Comparison of ENCODE assay signal across 12 cellular contexts in genomic region chr10:73967544-73967943, GRCh38. TPM values are rescaled to one million over a fixed set of nuclear protein-coding genes. Genes with fewer than 3 reads are reported as not detected.
A peak's percentile ranks its signal among the peaks of the same experiment; 100 is the strongest.
DNase-seq lines count a peak whose midpoint lies in the region; ATAC-seq and TF ChIP-seq lines count a peak whose summit lies in the region.
"Had no signal": no experiment of that assay in that cellular context is flagged by ENCODE, and none has a peak within 500 bp of the region (broad histone marks: within the 10 kb centered on the region; RNA-seq: fewer than 3 reads in every experiment).

No MANE protein-coding gene starts in this region.

- no TSS peak for BruUV-seq in A673 (replicated peaks; lab: Mats Ljungman, UMichigan)

- H3K4me2 ChIP-seq in trophoblast cell (ENCODE audit: low read length), result no peak overlapping the region

- 83 to 89% methylated on average over 5 of the region's 5 CpGs for WGBS in esophagus squamous epithelium, 2 donors
- no CpG with 5 or more reads among the region's 5 CpGs for WGBS in trophoblast cell (ENCODE audit: extremely low coverage, insufficient coverage, insufficient read length)

- H3K79me2 ChIP-seq in trophoblast cell (ENCODE audit: control insufficient read depth, insufficient read depth, low read length, poor library complexity), result no peaks in the 10 kb centered on the region

- peak overlapping the region; percentile 59 for H4K12ac ChIP-seq in trophoblast cell (ENCODE audit: low read depth, low read length)

- H3K36me3 Mint-ChIP-seq in activated CD8-positive, alpha-beta T cell treated with anti-CD3 and anti-CD28 coated beads for 36 hours (ENCODE audit: low read depth), result no peaks in the 10 kb centered on the region
- H3K36me3 Mint-ChIP-seq: activated CD8-positive, alpha-beta memory T cell treated with anti-CD3 and anti-CD28 coated beads, Interleukin-2, amount 10 ng/mL, durations not matched to agents 7 days and 5 days had no signal

- no peaks in the 10 kb centered on the region for H3K9me3 Mint-ChIP-seq in activated CD8-positive, alpha-beta T cell treated with anti-CD3 and anti-CD28 coated beads for 36 hours
- H3K9me3 Mint-ChIP-seq: effector memory CD8-positive, alpha-beta T cell had no signal

- H4K91ac ChIP-seq in trophoblast cell (ENCODE audit: low read depth, low read length), result peak overlapping the region; percentile 13

- H3K9me3 ChIP-seq in A673 (ENCODE audit: low read depth, low read length, poor library complexity, severe bottlenecking) (no peaks in the 10 kb centered on the region), esophagus squamous epithelium (no peaks in the 10 kb centered on the region), trophoblast cell (ENCODE audit: insufficient read depth, low read depth, low read length) (no peaks in the 10 kb centered on the region)
- H3K9me3 ChIP-seq: body of pancreas had no signal

- no peak overlapping the region for H2BK5ac ChIP-seq in trophoblast cell (ENCODE audit: low read depth, low read length, poor library complexity)

- H3K9ac ChIP-seq in trophoblast cell (ENCODE audit: low read length), result no peak overlapping the region

- no peak overlapping the region for H3K23ac ChIP-seq in trophoblast cell (ENCODE audit: low read length)

- H3K36me3 ChIP-seq in A673 (ENCODE audit: insufficient read depth, low read length, poor library complexity, severe bottlenecking), result no peaks in the 10 kb centered on the region
- no peaks in the 10 kb centered on the region for H3K36me3 ChIP-seq in esophagus squamous epithelium
- no peaks in the 10 kb centered on the region for H3K36me3 ChIP-seq in trophoblast cell (ENCODE audit: control insufficient read depth in 1 of 2, insufficient read depth in 2 of 2, low read length in 2 of 2)
- H3K36me3 ChIP-seq: WERI-Rb-1 had no signal

- POLR2A ChIA-PET in A673 (lab: Charles Lee; ENCODE audit: low non-redundant PET) (interaction anchor here (0.6 to 0.9 kb wide), 2 partner anchors 28 to 31 kb away, joined by 3 read pairs; no protein-coding TSS in a partner anchor), RWPE1 (lab: Yijun Ruan, JAX; ENCODE audit: low non-redundant PET) (no interaction called here)
- POLR2A ChIA-PET in activated CD8-positive, alpha-beta T cell treated with anti-CD3 and anti-CD28 coated beads for 36 hours (lab: Charles Lee), result no interaction called here

- no peak overlapping the region for H2AK5ac ChIP-seq in trophoblast cell (ENCODE audit: low read length)

- no peak for ATAC-seq in GM21619 (IDR thresholded peaks at IDR 0.05; ENCODE audit: unreplicated experiment)
- ATAC-seq in activated CD8-positive, alpha-beta T cell treated with anti-CD3 and anti-CD28 coated beads for 36 hours, result no peak
- ATAC-seq: activated CD8-positive, alpha-beta memory T cell treated with anti-CD3 and anti-CD28 coated beads, Interleukin-2, amount 10 ng/mL, durations not matched to agents 7 days and 5 days; body of pancreas had no signal

- H3K4me1 ChIP-seq in A673 (ENCODE audit: insufficient read depth, low read length, poor library complexity, severe bottlenecking) (peaks cover 55% of the 10 kb centered on the region), esophagus squamous epithelium (peaks cover 17 to 40% (median 18%) of the 10 kb centered on the region in 3 donors), trophoblast cell (ENCODE audit: control insufficient read depth in 1 of 2, insufficient read depth in 2 of 2, low read length in 2 of 2) (peaks cover 10 to 12% of the 10 kb centered on the region in 2 experiments)

- DNase-seq in A673 (ENCODE audit: low spot score) (no peak), RWPE1 (ENCODE audit: low spot score) (no peak), esophagus squamous epithelium (lab: John Stamatoyannopoulos, UW) (no peak), trophoblast cell (no peak), GM19238 (ENCODE audit: insufficient read length, low spot score) (no peak)
- no peak for DNase-seq in activated CD8-positive, alpha-beta T cell treated with anti-CD3 and anti-CD28 coated beads for 36 hours
- no peak for DNase-seq in stimulated activated CD8-positive, alpha-beta memory T cell treated with anti-CD3 and anti-CD28 coated beads, Interleukin-4, amount 100 ng/mL, for 48 hours
- DNase-seq: activated CD8-positive, alpha-beta memory T cell treated with anti-CD3 and anti-CD28 coated beads, Interleukin-2, amount 10 ng/mL, durations not matched to agents 7 days and 5 days; body of pancreas; WERI-Rb-1 had no signal

- TF ChIP-seq CTCF in A673 (conservative IDR thresholded peaks at IDR 0.05; ENCODE audit: low read depth, low read length), result no peak
- TF ChIP-seq CTCF in RWPE1 (conservative IDR thresholded peaks at IDR 0.05; ENCODE audit: low read depth), result no peak
- TF ChIP-seq CTCF in esophagus squamous epithelium (IDR thresholded peaks at IDR 0.05), result no peak
- TF ChIP-seq CTCF in activated CD8-positive, alpha-beta T cell treated with anti-CD3 and anti-CD28 coated beads for 36 hours (IDR thresholded peaks at IDR 0.05), result no peak

- intact Hi-C loops in A673 (cut with micrococcal nuclease; ENCODE audit: unreplicated experiment), result loop anchor here (2.0 kb wide), 2 partner anchors 31 to 113 kb away; partner anchors contain the start of gene VCL
- intact Hi-C loops in esophagus squamous epithelium (cut with DNase I), result loop anchor here (10.0 kb wide), 1 partner anchor 107 kb away; no protein-coding TSS in a partner anchor
- intact Hi-C loops in activated CD8-positive, alpha-beta T cell treated with anti-CD3 and anti-CD28 coated beads for 36 hours (cut with micrococcal nuclease), result no loop called here

- H3K4me1 Mint-ChIP-seq in activated CD8-positive, alpha-beta T cell treated with anti-CD3 and anti-CD28 coated beads for 36 hours (ENCODE audit: low read depth), result peaks cover 4% of the 10 kb centered on the region

- no peaks in the 10 kb centered on the region for H3K27me3 Mint-ChIP-seq in activated CD8-positive, alpha-beta T cell treated with anti-CD3 and anti-CD28 coated beads for 36 hours
- H3K27me3 Mint-ChIP-seq: activated CD8-positive, alpha-beta memory T cell treated with anti-CD3 and anti-CD28 coated beads, Interleukin-2, amount 10 ng/mL, durations not matched to agents 7 days and 5 days; effector memory CD8-positive, alpha-beta T cell had no signal

- H3K27ac ChIP-seq in A673 (ENCODE audit: low read depth, low read length, poor library complexity, severe bottlenecking), result peak overlapping the region; percentile 98
- peak overlapping the region; percentile 88; the same call in 1 of the 2 replicates for H3K27ac ChIP-seq in RWPE1
- peak overlapping the region in 3 of 4 donors; percentile 64 to 88 (median 82) for H3K27ac ChIP-seq in esophagus squamous epithelium
- H3K27ac ChIP-seq in trophoblast cell (ENCODE audit: low read depth, low read length), result no peak overlapping the region
- H3K27ac ChIP-seq: body of pancreas, WERI-Rb-1 had no signal

- H3K27ac Mint-ChIP-seq in activated CD8-positive, alpha-beta T cell treated with anti-CD3 and anti-CD28 coated beads for 36 hours, result no peak overlapping the region
- H3K27ac Mint-ChIP-seq: activated CD8-positive, alpha-beta memory T cell treated with anti-CD3 and anti-CD28 coated beads, Interleukin-2, amount 10 ng/mL, durations not matched to agents 7 days and 5 days had no signal

- no peak overlapping the region for H3K4me3 Mint-ChIP-seq in activated CD8-positive, alpha-beta T cell treated with anti-CD3 and anti-CD28 coated beads for 36 hours
- H3K4me3 Mint-ChIP-seq: activated CD8-positive, alpha-beta memory T cell treated with anti-CD3 and anti-CD28 coated beads, Interleukin-2, amount 10 ng/mL, durations not matched to agents 7 days and 5 days had no signal

- H3K4me3 ChIP-seq in A673 (ENCODE audit: low read depth, low read length, poor library complexity, severe bottlenecking) (no peak overlapping the region), esophagus squamous epithelium (no peak overlapping the region), trophoblast cell (ENCODE audit: low read depth, low read length) (no peak overlapping the region)
- H3K4me3 ChIP-seq: body of pancreas had no signal

- no peak overlapping the region for H2BK120ac ChIP-seq in trophoblast cell (ENCODE audit: insufficient read depth, low read length, poor library complexity)

- CTCF ChIA-PET in A673 (lab: Charles Lee), result interaction anchor here (0.7 to 2.5 kb wide), 2 partner anchors 95 to 113 kb away, joined by 3 to 11 read pairs; no protein-coding TSS in a partner anchor
- CTCF ChIA-PET in RWPE1 (lab: Yijun Ruan, JAX), result interaction anchor here (0.7 to 1.1 kb wide), 2 partner anchors 23 to 27 kb away, joined by 3 to 4 read pairs; no protein-coding TSS in a partner anchor
- CTCF ChIA-PET in activated CD8-positive, alpha-beta T cell treated with anti-CD3 and anti-CD28 coated beads for 36 hours (lab: Charles Lee), result interaction anchor here (0.8 to 2.1 kb wide), 5 partner anchors 14 to 114 kb away, joined by 3 to 7 read pairs (median 3); no protein-coding TSS in a partner anchor

- peak overlapping the region; percentile 73 for H2BK12ac ChIP-seq in trophoblast cell (ENCODE audit: low read length)

- H3K27me3 ChIP-seq in A673 (replicated peaks; ENCODE audit: insufficient read depth, low read depth, low read length, poor library complexity) (no peaks in the 10 kb centered on the region), esophagus squamous epithelium (no peaks in the 10 kb centered on the region), trophoblast cell (ENCODE audit: insufficient read depth, low read length) (no peaks in the 10 kb centered on the region)
- H3K27me3 ChIP-seq: body of pancreas had no signal

- TF ChIP-seq POLR2A in esophagus squamous epithelium (IDR thresholded peaks at IDR 0.05), result no peak

- H3K4ac ChIP-seq in trophoblast cell (ENCODE audit: low read depth, low read length), result no peak overlapping the region

- no peak overlapping the region for H4K8ac ChIP-seq in trophoblast cell (ENCODE audit: low read depth, low read length)

- H3K18ac ChIP-seq in trophoblast cell (ENCODE audit: low read length), result no peak overlapping the region

- H3K79me1 ChIP-seq in trophoblast cell (ENCODE audit: low read length), result peaks cover 23% of the 10 kb centered on the region

- H3K14ac ChIP-seq in trophoblast cell (ENCODE audit: low read length), result no peak overlapping the region

- no peak overlapping the region for H2AFZ ChIP-seq in trophoblast cell (ENCODE audit: insufficient read depth, low read length, poor library complexity)

RNA-seq across cellular contexts. Expression of gene VCL, which starts 30.4 kb away (rescaled TPM):
- 159 and 176 TPM in 2 replicates for total RNA-seq in A673 (2021)
- total RNA-seq in esophagus squamous epithelium, result 100 to 1,000 TPM in 1 of 4 donors, 10 to 100 TPM in 3; 64.8 to 143 (median 75.0) TPM
- polyA plus RNA-seq in trophoblast cell (2013), result 100 and 103 TPM in 2 replicates
- 10 to 100 TPM; 16.9 to 17.7 TPM for total RNA-seq in activated CD8-positive, alpha-beta T cell treated with anti-CD3 and anti-CD28 coated beads for 36 hours

RNA-seq across cellular contexts. Expression of gene PLAU, which starts 56.6 kb away (rescaled TPM):
- total RNA-seq in A673 (2021) (6.9 and 8.3 TPM in 2 replicates), esophagus squamous epithelium (10 to 100 TPM in 2 of 4 donors, 1 to 10 TPM in 2; 8.8 to 15.9 (median 11.9) TPM)
- 5.6 and 6.2 TPM in 2 replicates for polyA plus RNA-seq in trophoblast cell (2013)
- under 1 TPM; 0.41 to 0.47 TPM for total RNA-seq in activated CD8-positive, alpha-beta T cell treated with anti-CD3 and anti-CD28 coated beads for 36 hours
